8 cellular contexts compared by ENCODE assay signal in genomic region chr3:49723301-49723630, GRCh38. TPM values are rescaled to one million over a fixed set of nuclear protein-coding genes. Genes with fewer than 3 reads are reported as not detected.
DNase-seq lines count a peak whose midpoint lies in the region; ATAC-seq and TF ChIP-seq lines count a peak whose summit lies in the region.

No MANE protein-coding gene starts in this region.

- peaks cover 63% of the 10 kb centered on the region for H3K4me1 ChIP-seq in DOHH2 (ENCODE audit: control insufficient read depth, low read length)

- H4K20me1 ChIP-seq in DOHH2 (ENCODE audit: control insufficient read depth, insufficient read depth, low read depth, low read length), result no peaks in the 10 kb centered on the region

- H3K4me3 ChIP-seq in DOHH2 (ENCODE audit: low read length) (peak overlapping the region; percentile 90), WERI-Rb-1 (ENCODE audit: low read depth, low read length) (peak overlapping the region; percentile 88)

- H3K36me3 ChIP-seq in DOHH2 (ENCODE audit: control insufficient read depth, low read length), result peaks cover 72% of the 10 kb centered on the region
- H3K36me3 ChIP-seq in WERI-Rb-1, result peaks cover 58% of the 10 kb centered on the region

- TF ChIP-seq RAD21 in Ishikawa (IDR thresholded peaks at IDR 0.05; ENCODE audit: low read depth), result no peak

- H3K4me2 ChIP-seq in DOHH2 (ENCODE audit: low read length), result peak overlapping the region; percentile 59

- peak; percentile 60 for DNase-seq in WERI-Rb-1
- peak; percentile 57 for DNase-seq in cerebellum (ENCODE audit: low spot score)
- DNase-seq in left lobe of liver (ENCODE audit: low spot score), result peak; percentile 76
- DNase-seq in stimulated activated CD4-positive, alpha-beta T cell treated with anti-CD3 and anti-CD28 coated beads, Interleukin-2, amount 100 ng/mL, for 24 hours, result peak; percentile 66 to 70
- DNase-seq in NCI-H446 (lab: John Stamatoyannopoulos, UW), result no peak

- peaks cover 7% of the 10 kb centered on the region for H3F3A ChIP-seq in DOHH2 (ENCODE audit: control insufficient read depth, insufficient read depth)

- no peak for TF ChIP-seq CTCF in DOHH2 (IDR thresholded peaks at IDR 0.05; ENCODE audit: low read depth, low read length, poor library complexity, severe bottlenecking)
- 0 out of 2 replicates have a peak, but pooled peaks have one; percentile 0 for TF ChIP-seq CTCF in WERI-Rb-1 (IDR thresholded peaks at IDR 0.05; ENCODE audit: low read depth, low read length)

- H3K27me3 ChIP-seq in DOHH2 (ENCODE audit: control insufficient read depth, low read length), result no peaks in the 10 kb centered on the region
- no peaks in the 10 kb centered on the region for H3K27me3 ChIP-seq in WERI-Rb-1 (ENCODE audit: insufficient read depth, low read depth, severe bottlenecking)

- TF ChIP-seq EP300 in Ishikawa (IDR thresholded peaks at IDR 0.05; ENCODE audit: borderline replicate concordance), result no peak

- peak; percentile 30 for ATAC-seq in left lobe of liver
- no peak for ATAC-seq in HG02798 (IDR thresholded peaks at IDR 0.05; ENCODE audit: poor library complexity, unreplicated experiment)

- H3K79me2 ChIP-seq in DOHH2 (ENCODE audit: control insufficient read depth, low read length), result peaks cover 31% of the 10 kb centered on the region

- H3K27ac ChIP-seq in DOHH2 (ENCODE audit: low read depth, low read length) (peak overlapping the region; percentile 67), WERI-Rb-1 (peak overlapping the region; percentile 94)

- no peaks in the 10 kb centered on the region for H3K9me3 ChIP-seq in DOHH2 (ENCODE audit: control insufficient read depth, insufficient read depth, low read length)
- no peaks in the 10 kb centered on the region for H3K9me3 ChIP-seq in WERI-Rb-1 (ENCODE audit: severe bottlenecking)

- no peaks in the 10 kb centered on the region for H3K9me2 ChIP-seq in DOHH2 (replicated peaks; ENCODE audit: control insufficient read depth, low read length)

TF ChIP-seq in Ishikawa, 13 proteins besides CTCF, POLR2A, EP300 and RAD21:
- TF ChIP-seq NFIC (IDR thresholded peaks at IDR 0.05) (no peak), MAX (IDR thresholded peaks at IDR 0.05) (peak; percentile 64; the same call in 1 of the 2 replicates), USF1 (IDR thresholded peaks at IDR 0.05) (peak; percentile 92), TAF1 (IDR thresholded peaks at IDR 0.05; ENCODE audit: low read depth) (no peak)

RNA-seq across cellular contexts. Expression of gene GMPPB, which starts 0.5 kb away (rescaled TPM):
- total RNA-seq in cerebellum (9.4 TPM), left lobe of liver (38.0 TPM)

RNA-seq across cellular contexts. Expression of gene AMIGO3, which starts 3.8 kb away (rescaled TPM):
- 0.91 TPM for total RNA-seq in cerebellum
- total RNA-seq in left lobe of liver, result not detected

RNA-seq across cellular contexts. Expression of gene RNF123, which starts 33.9 kb away (rescaled TPM):
- total RNA-seq in cerebellum (23.5 TPM), left lobe of liver (59.4 TPM)

RNA-seq across cellular contexts. Expression of gene MST1, which starts 34.0 kb away (rescaled TPM):
- 12.2 TPM for total RNA-seq in cerebellum
- total RNA-seq in left lobe of liver, result 838 TPM

RNA-seq across cellular contexts. Expression of gene APEH, which starts 49.1 kb away (rescaled TPM):
- 58.3 TPM for total RNA-seq in cerebellum
- total RNA-seq in left lobe of liver, result 74.4 TPM

Comparison
In these comparisons a context has a peak if more than half of its experiments do, and no peak if none do; other contexts are left out.
1. DNase-seq: peak in WERI-Rb-1 (single experiment), cerebellum (single experiment), left lobe of liver (single experiment) and stimulated activated CD4-positive, alpha-beta T cell treated with anti-CD3 and anti-CD28 coated beads, Interleukin-2, amount 100 ng/mL, for 24 hours (2 of 2); none in NCI-H446 (0 of 2).